In the genomic region with DNA sequence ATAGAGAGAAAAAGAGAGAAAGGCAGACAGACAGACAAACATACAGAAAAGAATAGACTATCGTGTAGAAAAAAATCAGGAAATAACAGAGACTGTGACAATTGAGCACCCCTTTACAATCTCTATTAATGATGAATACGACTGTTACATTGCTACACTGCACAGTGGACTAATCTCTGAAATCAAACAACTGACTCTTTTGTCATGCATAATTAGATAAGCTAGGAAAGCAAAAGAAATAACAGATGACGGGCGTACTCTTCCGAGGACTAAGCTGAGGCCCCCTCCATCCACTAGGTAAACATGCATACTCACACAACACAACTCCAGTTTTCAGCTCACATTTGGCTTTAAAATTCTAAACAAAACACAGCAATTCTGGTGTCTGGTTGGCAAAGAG, we compare ENCODE assay signal across 17 cellular contexts.
"Had no signal": no experiment of that assay in that cellular context is flagged by ENCODE, and none has a peak within 500 bp of the region (broad histone marks: within the 10 kb centered on the region; RNA-seq: fewer than 3 reads in every experiment).

No MANE protein-coding gene starts in this region.

- H3K27ac ChIP-seq: foreskin keratinocyte, prostate gland, spleen, transverse colon had no signal

- ATAC-seq: activated CD4-positive, CD25-positive, alpha-beta regulatory T cell treated with anti-CD3 and anti-CD28 coated beads, Interleukin-2, amount 50 U/mL, for 24 hours; foreskin keratinocyte; left cardiac atrium; naive thymus-derived CD4-positive, alpha-beta T cell; sciatic nerve; stimulated activated naive B cell treated with anti-CD40 and anti-IgM and Interleukin-4, amounts not matched to agents 10 μg/mL and 1 μg/mL and 100 μg/mL, for 72 hours had no signal

- H3K9me3 ChIP-seq: prostate gland, spleen, transverse colon had no signal

- H3K27me3 ChIP-seq: foreskin keratinocyte, spleen, transverse colon had no signal

- H3K4me3 ChIP-seq: lung, prostate gland, spleen, transverse colon had no signal

- H3K4me1 ChIP-seq: foreskin keratinocyte, prostate gland, spleen, transverse colon had no signal

- H3K36me3 ChIP-seq: prostate gland, spleen, transverse colon had no signal

- DNase-seq: activated CD4-positive, alpha-beta T cell treated with anti-CD3 and anti-CD28 coated beads, Interleukin-2, amount 50 U/mL, for 48 hours; activated gamma-delta T cell treated with Interleukin-2 at 50 U/mL for 16 hours; activated T-cell treated with anti-CD3 and anti-CD28 coated beads, Interleukin-2, amount 50 U/mL, for 48 hours; aorta; foreskin keratinocyte; head of caudate nucleus; left cardiac atrium; naive thymus-derived CD4-positive, alpha-beta T cell; occipital lobe; spleen; stimulated activated CD4-positive, alpha-beta T cell treated with anti-CD3 and anti-CD28 coated beads, Interleukin-2, amount 100 ng/mL, for 24 hours; stimulated activated naive B cell treated with anti-CD40 and anti-IgM and Interleukin-4, amounts not matched to agents 10 μg/mL and 1 μg/mL and 100 μg/mL, for 72 hours; transverse colon had no signal
